8 cellular contexts compared by ENCODE assay signal in the genomic region with DNA sequence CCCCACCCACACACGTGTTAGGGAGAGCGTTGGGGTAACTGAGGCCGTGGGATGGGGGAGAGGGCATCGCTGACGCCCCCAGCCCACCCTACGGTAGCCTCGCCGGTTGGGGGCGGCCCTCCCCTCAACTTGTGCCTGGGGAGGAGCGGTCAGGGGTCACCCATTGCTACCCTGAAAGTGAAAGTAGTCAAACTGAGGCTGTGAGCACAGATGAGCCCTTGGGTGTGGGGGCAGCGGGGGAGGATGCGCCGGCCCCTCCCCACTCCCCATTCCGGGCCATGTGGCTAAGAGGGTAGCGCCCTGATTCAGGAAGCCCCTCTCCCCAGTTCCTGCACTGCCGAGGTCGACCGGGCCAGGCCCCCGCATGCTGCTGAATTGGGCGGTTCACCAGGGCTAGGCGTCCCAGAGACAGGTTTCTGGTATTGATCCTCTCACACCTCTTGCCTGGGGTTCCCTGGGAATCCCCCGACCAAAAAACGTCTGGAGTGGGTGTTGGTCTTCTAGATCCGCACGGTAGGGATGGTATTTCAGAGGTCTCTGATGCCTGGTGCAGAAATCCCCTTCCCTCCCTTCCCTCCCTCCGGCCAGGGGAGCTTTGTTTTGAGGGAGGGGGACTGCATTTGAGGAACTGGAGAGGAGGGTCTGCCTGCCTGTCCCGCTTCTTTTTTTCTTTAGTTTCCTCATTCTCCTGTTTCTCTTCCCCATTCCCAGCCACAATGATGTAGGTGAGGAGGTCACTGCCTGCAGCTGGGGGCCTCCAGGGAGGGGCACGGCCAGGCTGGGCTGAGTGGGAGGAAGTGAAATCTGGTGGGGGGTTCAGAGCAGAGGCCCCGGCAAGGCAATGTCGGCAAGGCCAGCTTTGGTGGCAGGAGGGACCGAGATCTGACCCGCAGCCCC. TPM values are rescaled to one million over a fixed set of nuclear protein-coding genes. Genes with fewer than 3 reads are reported as not detected.
DNase-seq lines count a peak whose midpoint lies in the region; ATAC-seq and TF ChIP-seq lines count a peak whose summit lies in the region.

No MANE protein-coding gene starts in this region.

- no peaks in the 10 kb centered on the region for H3K36me3 Mint-ChIP-seq in T-cell
- H3K36me3 Mint-ChIP-seq in stimulated activated naive CD8-positive, alpha-beta T cell treated with anti-CD3 and anti-CD28 coated beads, Interleukin-15, Interleukin-2, amounts not matched to agents 100 ng/mL and 50 ng/mL, for 24 hours (ENCODE audit: low read depth) = peaks cover 9% of the 10 kb centered on the region

- CTCF ChIA-PET in T-cell (lab: Charles Lee) = interaction anchor here in 1 of 2 donors (7.5 kb wide), 1 partner anchor 44 kb away, joined by 91 read pairs; no protein-coding TSS in a partner anchor

- TF ChIP-seq POLR2A in GM19099 (IDR thresholded peaks at IDR 0.05; ENCODE audit: extremely low read depth, insufficient read length, low read depth) = peak; percentile 38

- DNase-seq in T-cell = peak in 21 of 34 experiments; percentile 21 to 60 (median 39)
- DNase-seq in cardiac fibroblast (ENCODE audit: low read depth in 2 of 2) = no peak
- peak; percentile 83 for DNase-seq in medulla oblongata (ENCODE audit: extremely low spot score)
- DNase-seq in retina = no peak

- H3K4me3 ChIP-seq in cardiac fibroblast (replicated peaks in 1 of 2; ENCODE audit: low read depth in 2 of 2, low read length in 2 of 2) = peak overlapping the region; percentile 76 to 97

- POLR2A ChIA-PET in T-cell (lab: Charles Lee) = interaction anchor here in 1 of 2 donors (1.0 kb wide), 1 partner anchor 10 kb away, joined by 3 read pairs; no protein-coding TSS in a partner anchor

- H3K27ac Mint-ChIP-seq in T-cell = peak overlapping the region; percentile 88 to 95
- peak overlapping the region; percentile 84 for H3K27ac Mint-ChIP-seq in stimulated activated naive CD8-positive, alpha-beta T cell treated with anti-CD3 and anti-CD28 coated beads, Interleukin-15, Interleukin-2, amounts not matched to agents 100 ng/mL and 50 ng/mL, for 24 hours

- ATAC-seq in T-cell (replicated peaks in 1 of 4) = peak in 1 of 4 experiments; percentile 3
- ATAC-seq in GM18870 (IDR thresholded peaks at IDR 0.05; ENCODE audit: unreplicated experiment) = no peak
- ATAC-seq in HG03571 (IDR thresholded peaks at IDR 0.05; ENCODE audit: unreplicated experiment) = no peak

- peak overlapping the region; percentile 83 to 94 (median 85) for H3K4me3 Mint-ChIP-seq in T-cell
- H3K4me3 Mint-ChIP-seq in stimulated activated naive CD8-positive, alpha-beta T cell treated with anti-CD3 and anti-CD28 coated beads, Interleukin-15, Interleukin-2, amounts not matched to agents 100 ng/mL and 50 ng/mL, for 24 hours = peak overlapping the region; percentile 92

- no peaks in the 10 kb centered on the region for H3K9me3 Mint-ChIP-seq in T-cell
- no peaks in the 10 kb centered on the region for H3K9me3 Mint-ChIP-seq in stimulated activated naive CD8-positive, alpha-beta T cell treated with anti-CD3 and anti-CD28 coated beads, Interleukin-15, Interleukin-2, amounts not matched to agents 100 ng/mL and 50 ng/mL, for 24 hours

- TF ChIP-seq CTCF in cardiac fibroblast (IDR thresholded peaks at IDR 0.05; ENCODE audit: low read depth, low read length) = no peak

- no peaks in the 10 kb centered on the region for H3K27me3 Mint-ChIP-seq in T-cell
- no peaks in the 10 kb centered on the region for H3K27me3 Mint-ChIP-seq in stimulated activated naive CD8-positive, alpha-beta T cell treated with anti-CD3 and anti-CD28 coated beads, Interleukin-15, Interleukin-2, amounts not matched to agents 100 ng/mL and 50 ng/mL, for 24 hours

- peaks cover 70 to 75% (median 73%) of the 10 kb centered on the region in 3 donors for H3K4me1 Mint-ChIP-seq in T-cell
- peaks cover 68% of the 10 kb centered on the region for H3K4me1 Mint-ChIP-seq in stimulated activated naive CD8-positive, alpha-beta T cell treated with anti-CD3 and anti-CD28 coated beads, Interleukin-15, Interleukin-2, amounts not matched to agents 100 ng/mL and 50 ng/mL, for 24 hours (ENCODE audit: low read depth)

RNA-seq across cellular contexts. Expression of a gene that starts 1.0 kb away (rescaled TPM):
- total RNA-seq in T-cell = 10 to 100 TPM; 24.6 to 38.8 (median 28.8) TPM

RNA-seq across cellular contexts. Expression of a gene that starts 37.8 kb away (rescaled TPM):
- total RNA-seq in T-cell = 1 to 10 TPM; 1.4 to 6.2 (median 5.4) TPM

Comparison
In these comparisons a context has a peak if more than half of its experiments do, and no peak if none do; other contexts are left out.
1. DNase-seq: peak in T-cell (21 of 34) and medulla oblongata (single experiment); none in cardiac fibroblast (0 of 2) and retina (single experiment).